Comparison of ENCODE assay signal across 9 cellular contexts in genomic region chr6:124995131-124995530, GRCh38.
"Had no signal": no experiment of that assay in that cellular context is flagged by ENCODE, and none has a peak within 500 bp of the region (broad histone marks: within the 10 kb centered on the region; RNA-seq: fewer than 3 reads in every experiment).

No MANE protein-coding gene starts in this region.

- DNase-seq: activated CD4-positive, alpha-beta T cell treated with anti-CD3 and anti-CD28 coated beads, Interleukin-2, amount 50 U/mL, for 1 hour; activated naive CD4-positive, alpha-beta T cell treated with anti-CD3 and anti-CD28 coated beads, Interleukin-2, amount 50 U/mL, for 16 hours; activated T-cell treated with anti-CD3 and anti-CD28 coated beads for 4 hours; body of pancreas; glutamatergic neuron; natural killer cell; stimulated activated CD4-positive, alpha-beta T cell treated with anti-CD3 and anti-CD28 coated beads, Interleukin-4, amount 100 ng/mL, for 4 hours; stimulated activated naive CD8-positive, alpha-beta T cell treated with anti-CD3 and anti-CD28 coated beads, Interleukin-15, amount 100 ng/mL, for 72 hours; testis had no signal

- H3K27ac ChIP-seq: body of pancreas, testis had no signal

- H3K4me3 ChIP-seq: body of pancreas, testis had no signal

- H3K9me3 ChIP-seq: body of pancreas, testis had no signal

- ATAC-seq: body of pancreas; natural killer cell; stimulated activated naive CD8-positive, alpha-beta T cell treated with anti-CD3 and anti-CD28 coated beads, Interleukin-15, amount 100 ng/mL, for 72 hours had no signal

- H3K4me1 ChIP-seq: testis had no signal

- H3K27me3 ChIP-seq: body of pancreas, testis had no signal
